ENCODE assay signal across 8 cellular contexts in genomic region chr7:129433823-129434171, GRCh38. TPM values are rescaled to one million over a fixed set of nuclear protein-coding genes. Genes with fewer than 3 reads are reported as not detected.
A peak's percentile ranks its signal among the peaks of the same experiment; 100 is the strongest.
DNase-seq lines count a peak whose midpoint lies in the region; ATAC-seq and TF ChIP-seq lines count a peak whose summit lies in the region.

No MANE protein-coding gene starts in this region.

- TSS peak; percentile 52 for BruUV-seq in HCT116 (replicated peaks; lab: Mats Ljungman, UMichigan)

- POLR2A ChIA-PET in HCT116 (lab: Charles Lee), result interaction anchor here (0.9 kb wide), 2 partner anchors 9 to 46 kb away, joined by 3 read pairs; no protein-coding TSS in a partner anchor

- peak; percentile 82 for DNase-seq in DMS 273 treated with DMSO at 0.1 percent for 48 hours (lab: John Stamatoyannopoulos, UW)
- DNase-seq in DMS 273 (lab: John Stamatoyannopoulos, UW; ENCODE audit: unreplicated experiment), result no peak
- peak; percentile 46 for DNase-seq in HCT116 (ENCODE audit: low read depth, low spot score)
- DNase-seq in MG63, result no peak
- DNase-seq in choroid plexus epithelial cell (ENCODE audit: low read depth), result no peak
- DNase-seq in globus pallidus (ENCODE audit: low spot score), result no peak
- DNase-seq in dedifferentiated amniotic fluid mesenchymal stem cell (ENCODE audit: extremely low spot score), result no peak

- H3K79me2 ChIP-seq in HCT116 (ENCODE audit: insufficient read depth, low read length), result peaks cover 4% of the 10 kb centered on the region; the same call in 1 of the 2 replicates

- intact Hi-C loops in HCT116 (cut with micrococcal nuclease), result no loop called here

- H3K9ac ChIP-seq in HCT116 (ENCODE audit: low read length), result peak overlapping the region; percentile 74

- CTCF ChIA-PET in HCT116 (lab: Charles Lee), result interaction anchor here (0.7 to 2.0 kb wide), 4 partner anchors 38 to 342 kb away, joined by 3 to 9 read pairs (median 3); no protein-coding TSS in a partner anchor

- no peaks in the 10 kb centered on the region for H3K9me3 ChIP-seq in HCT116 (ENCODE audit: control insufficient read depth in 1 of 2, insufficient read depth in 1 of 2, low read depth in 1 of 2, low read length in 2 of 2)
- no peaks in the 10 kb centered on the region for H3K9me3 ChIP-seq in MG63
- no peaks in the 10 kb centered on the region for H3K9me3 ChIP-seq in mesodermal cell (ENCODE audit: control insufficient read depth, low read length)

- H3K27me3 ChIP-seq in HCT116 (ENCODE audit: insufficient read depth, low read length), result no peaks in the 10 kb centered on the region
- H3K27me3 ChIP-seq in MG63, result no peaks in the 10 kb centered on the region

- peak overlapping the region; percentile 81 for H3K4me2 ChIP-seq in HCT116 (ENCODE audit: low read length)

- TF ChIP-seq POLR2A in HCT116 (IDR thresholded peaks at IDR 0.05; ENCODE audit: borderline replicate concordance, extremely low read depth, insufficient read depth, insufficient read length), result no peak

- ATAC-seq in HCT116, result peak; percentile 89

- H4K20me1 ChIP-seq in HCT116 (ENCODE audit: insufficient read depth), result no peaks in the 10 kb centered on the region

- RAD21 ChIA-PET in HCT116 (lab: Charles Lee; ENCODE audit: low non-redundant PET in 1 of 2, low total read pairs in 2 of 2, uncharacterized antibody in 2 of 2, unreplicated experiment in 2 of 2), result interaction anchor here in 1 of 2 experiments (1.0 to 1.4 kb wide), 2 partner anchors 33 to 215 kb away, joined by 3 to 4 read pairs; no protein-coding TSS in a partner anchor

- TF ChIP-seq RAD21 in HCT116 (IDR thresholded peaks at IDR 0.05; ENCODE audit: low read depth), result no peak

- peaks cover 7 to 27% of the 10 kb centered on the region in 2 experiments; a peak in 3 of 4 replicates for H3K4me1 ChIP-seq in HCT116 (ENCODE audit: control insufficient read depth in 1 of 2, insufficient read depth in 2 of 2, low read length in 2 of 2)
- peaks cover 7% of the 10 kb centered on the region for H3K4me1 ChIP-seq in mesodermal cell (ENCODE audit: control insufficient read depth, insufficient read depth, low read length, poor library complexity, severe bottlenecking)

- no peaks in the 10 kb centered on the region for H3K9me2 ChIP-seq in HCT116 (ENCODE audit: insufficient read depth)

- H2AFZ ChIP-seq in HCT116 (ENCODE audit: low read depth, low read length, poor library complexity, severe bottlenecking), result peak overlapping the region; percentile 28

- H3K36me3 ChIP-seq in HCT116 (ENCODE audit: control insufficient read depth in 1 of 2, insufficient read depth in 2 of 2, low read length in 2 of 2), result no peaks in the 10 kb centered on the region
- H3K36me3 ChIP-seq in MG63, result no peaks in the 10 kb centered on the region
- no peaks in the 10 kb centered on the region for H3K36me3 ChIP-seq in mesodermal cell (ENCODE audit: control insufficient read depth, insufficient read depth, low read length)

- H3K27ac ChIP-seq in HCT116 (ENCODE audit: low read depth, low read length), result peak overlapping the region; percentile 10; the same call in 1 of the 2 replicates
- peak overlapping the region; percentile 13 for H3K27ac ChIP-seq in mesodermal cell (ENCODE audit: low read depth, low read length, severe bottlenecking)

- WGBS in mesodermal cell (ENCODE audit: insufficient coverage in 2 of 2), 2 experiments, result 0 to 1% methylated on average over 12 to 19 of the region's 20 CpGs

- TF ChIP-seq CTCF in HCT116 (IDR thresholded peaks at IDR 0.05 in 2 of 3, conservative IDR thresholded peaks at IDR 0.05 in 1 of 3; ENCODE audit: borderline replicate concordance in 1 of 3, insufficient read depth in 1 of 3, low read depth in 2 of 3, low read length in 2 of 3), result peak in 2 of 3 experiments; percentile 35 to 39; a peak in 4 of 6 replicates
- TF ChIP-seq CTCF in choroid plexus epithelial cell (conservative IDR thresholded peaks at IDR 0.05; ENCODE audit: low read depth, low read length), result peak; percentile 29

- peak overlapping the region; percentile 74 to 78 for H3K4me3 ChIP-seq in HCT116 (replicated peaks in 1 of 2; ENCODE audit: low read depth in 1 of 2, low read length in 2 of 2)
- H3K4me3 ChIP-seq in MG63, result peak overlapping the region; percentile 61
- peak overlapping the region; percentile 87 for H3K4me3 ChIP-seq in choroid plexus epithelial cell (ENCODE audit: low read depth, low read length)
- peak overlapping the region; percentile 65 for H3K4me3 ChIP-seq in mesodermal cell (ENCODE audit: extremely low read depth, insufficient read depth, low read length, poor library complexity, severe bottlenecking)

TF ChIP-seq in HCT116, 20 proteins besides CTCF, POLR2A, EP300 and RAD21:
- no peak for TF ChIP-seq SRF (IDR thresholded peaks at IDR 0.05; ENCODE audit: low read depth)

RNA-seq across cellular contexts. Expression of gene STRIP2, which starts 0.4 kb away (rescaled TPM):
- total RNA-seq in HCT116 (2021; ENCODE audit: unreplicated experiment), result 10.8 TPM
- polyA plus RNA-seq in HCT116 (2012), result 4.1 and 5.2 TPM in 2 replicates
- 1.3 and 2.3 TPM in 2 replicates for total RNA-seq in MG63 (2014; rRNA removed; shearing (Covaris generic); ENCODE audit: low replicate concordance)
- 3.1 TPM for polyA plus RNA-seq in mesodermal cell (2013, experiment 1 of 2)
- 2.9 TPM for polyA plus RNA-seq in mesodermal cell (2013, experiment 2 of 2)

Comparison
In these comparisons a context has a peak if more than half of its experiments do, and no peak if none do; other contexts are left out.
1. DNase-seq: peak in DMS 273 treated with DMSO at 0.1 percent for 48 hours (single experiment) and HCT116 (single experiment); none in DMS 273 (single experiment), MG63 (single experiment), choroid plexus epithelial cell (single experiment), globus pallidus (single experiment) and dedifferentiated amniotic fluid mesenchymal stem cell (single experiment).
2. Peak in every context shown above with its lines, with median percentiles within 50 percentile points of each other: H3K4me3 ChIP-seq.